6 cellular contexts compared by ENCODE assay signal in genomic region chr13:75347457-75347856, GRCh38.
"Had no signal": no experiment of that assay in that cellular context is flagged by ENCODE, and none has a peak within 500 bp of the region (broad histone marks: within the 10 kb centered on the region; RNA-seq: fewer than 3 reads in every experiment).

No MANE protein-coding gene starts in this region.

- H2AFZ ChIP-seq: GM23248 had no signal

- ATAC-seq: HCT116 had no signal

- H3K4me3 ChIP-seq: GM23248, HAP-1 had no signal

- FAIRE-seq: HTR-8/SVneo had no signal

- DNase-seq: GM23248, GOT3, H7 had no signal

- H3K27ac ChIP-seq: GM23248 had no signal

- H3K4me1 ChIP-seq: HAP-1 had no signal

- H3K9ac ChIP-seq: GM23248 had no signal
